Comparison of ENCODE assay signal across 2 cellular contexts in the genomic region with DNA sequence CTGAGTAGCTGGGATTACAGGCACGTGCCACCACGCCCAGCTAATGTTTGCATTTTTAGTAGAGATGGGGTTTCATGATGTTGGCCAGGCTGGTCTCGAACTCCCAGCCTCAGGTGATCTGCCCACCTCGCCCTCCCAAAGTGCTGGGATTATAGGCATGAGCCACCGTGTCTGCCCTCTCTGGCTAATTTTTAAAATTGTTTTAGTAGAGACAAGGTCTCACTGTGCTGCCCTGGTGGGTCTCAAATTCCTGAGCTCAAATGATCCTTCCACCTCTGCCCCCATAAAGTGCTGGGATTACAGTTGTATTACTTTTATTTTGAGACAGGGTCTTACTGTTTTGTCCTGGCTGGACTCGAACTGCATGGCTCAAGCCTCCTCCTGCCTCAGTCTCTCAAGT. TPM values are rescaled to one million over a fixed set of nuclear protein-coding genes. Genes with fewer than 3 reads are reported as not detected.
"Had no signal": no experiment of that assay in that cellular context is flagged by ENCODE, and none has a peak within 500 bp of the region (broad histone marks: within the 10 kb centered on the region; RNA-seq: fewer than 3 reads in every experiment).

No MANE protein-coding gene starts in this region.

RNA-seq across cellular contexts. Expression of a gene that starts 13.0 kb away (rescaled TPM):
- total RNA-seq: ascending aorta, bronchial epithelial cell had no signal
